Comparison of ENCODE assay signal across 11 cellular contexts in the genomic region with DNA sequence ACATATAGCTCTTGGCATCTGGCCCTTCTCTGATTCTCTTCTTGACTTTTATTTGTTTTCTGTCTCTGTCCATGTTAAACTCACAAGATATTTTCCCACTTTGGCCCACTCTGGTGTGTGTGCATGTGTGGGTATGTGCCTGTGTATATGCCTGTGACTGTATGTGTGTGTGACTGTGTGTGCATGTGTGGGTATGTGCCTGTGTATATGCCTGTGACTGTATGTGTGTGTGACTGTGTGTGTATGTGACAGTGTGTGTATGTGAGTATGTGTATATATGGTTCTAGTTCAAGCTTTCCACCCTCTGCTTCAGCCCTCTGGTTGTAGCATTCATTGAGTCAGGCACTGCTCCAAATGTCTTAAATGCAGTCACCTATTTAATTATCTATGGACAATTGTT.
"Had no signal": no experiment of that assay in that cellular context is flagged by ENCODE, and none has a peak within 500 bp of the region (broad histone marks: within the 10 kb centered on the region; RNA-seq: fewer than 3 reads in every experiment).

No MANE protein-coding gene starts in this region.

- H3K27ac ChIP-seq: GM23248 had no signal

- FAIRE-seq: H1, H54 had no signal

- H3K4me1 ChIP-seq: HAP-1 had no signal

- DNase-seq: GM23248, GOT3, H7, H9, HCEC 1CT, HFFc6 had no signal

- H3K4me3 Mint-ChIP-seq: GM23338, H9, HFFc6 had no signal

- ATAC-seq: GM23338, HCT116 had no signal

- H3K4me3 ChIP-seq: GM23248, GM23338, HAP-1 had no signal

- H3K27ac Mint-ChIP-seq: GM23338, H9, HFFc6 had no signal

- H3K9me3 Mint-ChIP-seq: GM23338, H9 had no signal

- H3K36me3 ChIP-seq: HAP-1 had no signal

- H3K9me3 ChIP-seq: HAP-1 had no signal
